ENCODE assay signal across 8 cellular contexts in genomic region chr14:103058209-103059055, GRCh38.
DNase-seq lines count a peak whose midpoint lies in the region; ATAC-seq and FAIRE-seq lines count a peak whose summit lies in the region.

No MANE protein-coding gene starts in this region.

- peaks cover 13% of the 10 kb centered on the region for H3K36me3 Mint-ChIP-seq in dendritic cell treated with granulocyte-macrophage colony-stimulating factor and Interleukin-4, amounts not matched to agents 40 ng/mL and 50 ng/mL, for 4 days (ENCODE audit: low read depth)

- no peak for FAIRE-seq in HTR-8/SVneo (lab: Jason Lieb, UNC)

- H3K27me3 Mint-ChIP-seq in dendritic cell treated with granulocyte-macrophage colony-stimulating factor and Interleukin-4, amounts not matched to agents 40 ng/mL and 50 ng/mL, for 4 days, result peaks cover 45% of the 10 kb centered on the region

- H3K27ac ChIP-seq in ACC112 (ENCODE audit: low read depth, low read length), result no peak overlapping the region

- peaks cover 42% of the 10 kb centered on the region for H3K4me1 Mint-ChIP-seq in dendritic cell treated with granulocyte-macrophage colony-stimulating factor and Interleukin-4, amounts not matched to agents 40 ng/mL and 50 ng/mL, for 4 days (ENCODE audit: low read depth)

- H3K9ac ChIP-seq in mucosa of stomach (ENCODE audit: low read length), result peak overlapping the region; percentile 89

- H3K27ac Mint-ChIP-seq in dendritic cell treated with granulocyte-macrophage colony-stimulating factor and Interleukin-4, amounts not matched to agents 40 ng/mL and 50 ng/mL, for 4 days, result peak overlapping the region; percentile 58

- ATAC-seq in GM21576 (IDR thresholded peaks at IDR 0.05; ENCODE audit: unreplicated experiment) (no peak), HG03520 (IDR thresholded peaks at IDR 0.05; ENCODE audit: unreplicated experiment) (no peak)

- DNase-seq in HTR-8/SVneo (ENCODE audit: insufficient read length, low spot score) (peak; percentile 33), middle frontal gyrus (ENCODE audit: extremely low spot score, low spot score) (no peak), NCI-H2171 (lab: John Stamatoyannopoulos, UW) (no peak)

- H3K9me3 Mint-ChIP-seq in dendritic cell treated with granulocyte-macrophage colony-stimulating factor and Interleukin-4, amounts not matched to agents 40 ng/mL and 50 ng/mL, for 4 days, result no peaks in the 10 kb centered on the region

- peak overlapping the region; percentile 75 for H3K4me3 Mint-ChIP-seq in dendritic cell treated with granulocyte-macrophage colony-stimulating factor and Interleukin-4, amounts not matched to agents 40 ng/mL and 50 ng/mL, for 4 days

- H3K4me3 ChIP-seq in ACC112 (ENCODE audit: low read depth, low read length) (peak overlapping the region; percentile 100), mucosa of stomach (ENCODE audit: low read length) (peak overlapping the region; percentile 89)

- intact Hi-C loops in dendritic cell treated with granulocyte-macrophage colony-stimulating factor and Interleukin-4, amounts not matched to agents 40 ng/mL and 50 ng/mL, for 4 days (cut with micrococcal nuclease), result no loop called here

- peaks cover 18% of the 10 kb centered on the region for H3K4me1 ChIP-seq in ACC112 (ENCODE audit: control insufficient read depth, insufficient read depth, low read length, unreplicated experiment)
- H3K4me1 ChIP-seq in mucosa of stomach (ENCODE audit: control insufficient read depth, insufficient read depth, low read length), result peaks cover 18% of the 10 kb centered on the region

- no peaks in the 10 kb centered on the region for H3K27me3 ChIP-seq in ACC112 (ENCODE audit: insufficient read depth, low read length)
- no peaks in the 10 kb centered on the region for H3K27me3 ChIP-seq in mucosa of stomach (ENCODE audit: control insufficient read depth, insufficient read depth, low read length)

- no peaks in the 10 kb centered on the region for H3K9me3 ChIP-seq in mucosa of stomach (ENCODE audit: control insufficient read depth, low read length)

- H2AFZ ChIP-seq in ACC112 (ENCODE audit: low read length, unreplicated experiment), result peak overlapping the region; percentile 99

- peaks cover 49% of the 10 kb centered on the region for H3K79me2 ChIP-seq in ACC112 (ENCODE audit: control insufficient read depth, insufficient read depth, low read length, unreplicated experiment)

- H3K36me3 ChIP-seq in ACC112 (ENCODE audit: insufficient read depth, low read length), result no peaks in the 10 kb centered on the region
- H3K36me3 ChIP-seq in mucosa of stomach (ENCODE audit: control insufficient read depth, insufficient read depth, low read length), result no peaks in the 10 kb centered on the region
